In genomic region chr5:104652271-104652861, GRCh38 we compare ENCODE assay signal across 1 cellular context.
TF ChIP-seq lines count a peak whose summit lies in the region.

No MANE protein-coding gene starts in this region.

TF ChIP-seq in HCT116, 20 proteins besides CTCF, POLR2A, EP300 and RAD21:
- no peak for TF ChIP-seq EZH2 (IDR thresholded peaks at IDR 0.05)
- TF ChIP-seq ELF1 (IDR thresholded peaks at IDR 0.05; ENCODE audit: borderline replicate concordance, low read depth) = no peak
- no peak for TF ChIP-seq EZH2phosphoT487 (IDR thresholded peaks at IDR 0.05; ENCODE audit: borderline replicate concordance)
- TF ChIP-seq, protein P1, sequence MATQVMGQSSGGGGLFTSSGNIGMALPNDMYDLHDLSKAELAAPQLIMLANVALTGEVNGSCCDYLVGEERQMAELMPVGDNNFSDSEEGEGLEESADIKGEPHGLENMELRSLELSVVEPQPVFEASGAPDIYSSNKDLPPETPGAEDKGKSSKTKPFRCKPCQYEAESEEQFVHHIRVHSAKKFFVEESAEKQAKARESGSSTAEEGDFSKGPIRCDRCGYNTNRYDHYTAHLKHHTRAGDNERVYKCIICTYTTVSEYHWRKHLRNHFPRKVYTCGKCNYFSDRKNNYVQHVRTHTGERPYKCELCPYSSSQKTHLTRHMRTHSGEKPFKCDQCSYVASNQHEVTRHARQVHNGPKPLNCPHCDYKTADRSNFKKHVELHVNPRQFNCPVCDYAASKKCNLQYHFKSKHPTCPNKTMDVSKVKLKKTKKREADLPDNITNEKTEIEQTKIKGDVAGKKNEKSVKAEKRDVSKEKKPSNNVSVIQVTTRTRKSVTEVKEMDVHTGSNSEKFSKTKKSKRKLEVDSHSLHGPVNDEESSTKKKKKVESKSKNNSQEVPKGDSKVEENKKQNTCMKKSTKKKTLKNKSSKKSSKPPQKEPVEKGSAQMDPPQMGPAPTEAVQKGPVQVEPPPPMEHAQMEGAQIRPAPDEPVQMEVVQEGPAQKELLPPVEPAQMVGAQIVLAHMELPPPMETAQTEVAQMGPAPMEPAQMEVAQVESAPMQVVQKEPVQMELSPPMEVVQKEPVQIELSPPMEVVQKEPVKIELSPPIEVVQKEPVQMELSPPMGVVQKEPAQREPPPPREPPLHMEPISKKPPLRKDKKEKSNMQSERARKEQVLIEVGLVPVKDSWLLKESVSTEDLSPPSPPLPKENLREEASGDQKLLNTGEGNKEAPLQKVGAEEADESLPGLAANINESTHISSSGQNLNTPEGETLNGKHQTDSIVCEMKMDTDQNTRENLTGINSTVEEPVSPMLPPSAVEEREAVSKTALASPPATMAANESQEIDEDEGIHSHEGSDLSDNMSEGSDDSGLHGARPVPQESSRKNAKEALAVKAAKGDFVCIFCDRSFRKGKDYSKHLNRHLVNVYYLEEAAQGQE (IDR thresholded peaks at IDR 0.05; ENCODE audit: low read depth) = no peak
